ENCODE assay signal across 10 cellular contexts in the genomic region with DNA sequence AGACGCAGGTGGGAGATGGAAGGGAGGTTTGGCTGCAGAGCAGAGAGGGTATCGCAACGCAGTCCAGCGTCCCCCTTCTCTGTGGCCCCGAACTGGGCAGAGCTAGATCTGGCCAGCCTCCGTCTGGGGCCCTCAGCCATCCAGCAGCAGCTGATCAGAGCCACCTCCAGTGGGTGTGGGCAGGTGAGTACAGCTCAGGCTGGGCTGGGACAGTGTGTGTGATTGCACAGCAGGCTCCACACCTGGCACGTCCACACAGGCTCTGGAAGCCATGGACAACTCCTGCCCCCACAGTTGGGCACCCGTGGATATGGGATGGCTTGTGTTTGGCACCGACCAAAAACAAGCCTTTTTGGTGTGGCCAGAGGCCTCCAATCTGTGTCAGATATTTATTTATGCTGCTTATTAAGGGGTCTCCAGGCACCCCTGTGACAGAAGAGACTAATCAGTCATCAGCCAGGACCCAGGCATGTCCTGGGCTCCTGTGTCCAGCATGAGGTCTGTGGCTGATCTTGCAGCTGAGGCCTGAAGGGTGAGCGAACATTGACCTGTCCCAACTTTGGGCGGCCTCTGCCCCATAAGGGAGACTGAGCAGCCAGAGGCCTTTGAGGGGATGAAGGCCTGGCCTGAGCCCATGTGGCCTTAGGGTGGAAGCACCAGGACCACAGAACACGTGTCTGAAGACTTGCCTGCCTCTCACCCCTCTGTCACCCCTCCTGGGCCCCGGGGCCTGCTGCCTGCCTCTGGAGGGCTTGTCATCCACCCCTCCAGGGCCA. TPM values are rescaled to one million over a fixed set of nuclear protein-coding genes. Genes with fewer than 3 reads are reported as not detected.
DNase-seq lines count a peak whose midpoint lies in the region; ATAC-seq, FAIRE-seq and TF ChIP-seq lines count a peak whose summit lies in the region.
"Had no signal": no experiment of that assay in that cellular context is flagged by ENCODE, and none has a peak within 500 bp of the region (broad histone marks: within the 10 kb centered on the region; RNA-seq: fewer than 3 reads in every experiment).

No MANE protein-coding gene starts in this region.

- TF ChIP-seq POLR2A in endothelial cell of umbilical vein (IDR thresholded peaks at IDR 0.05; ENCODE audit: low read depth, low read length) = no peak
- TF ChIP-seq POLR2A in gastrocnemius medialis (IDR thresholded peaks at IDR 0.05) = no peak

- DNase-seq in Caco-2 (no peak), SK-N-MC (ENCODE audit: low read depth, low spot score) (no peak), endothelial cell of umbilical vein (ENCODE audit: low read depth, low spot score) (no peak), gastrocnemius medialis (no peak), GM10248 (ENCODE audit: extremely low spot score) (no peak)
- DNase-seq in stimulated activated CD4-positive, alpha-beta T cell treated with anti-CD3 and anti-CD28 coated beads, Interleukin-1b, Interleukin-23, amount 100 ng/mL, for 48 hours = no peak
- DNase-seq: GF-D8, NCI-H2081 had no signal

- H3K36me3 ChIP-seq in Caco-2 (ENCODE audit: control insufficient read depth, insufficient read depth, low read length) (peaks cover 9% of the 10 kb centered on the region), SK-N-MC (ENCODE audit: insufficient read depth, low read length) (peaks cover 53% of the 10 kb centered on the region), endothelial cell of umbilical vein (ENCODE audit: control insufficient read depth in 2 of 2, extremely low read depth in 1 of 2, insufficient read depth in 2 of 2, low read length in 2 of 2) (peaks cover 2 to 35% of the 10 kb centered on the region in 2 experiments), gastrocnemius medialis (peaks cover 0 to 86% of the 10 kb centered on the region in 2 donors)

- no peaks in the 10 kb centered on the region for H4K20me1 ChIP-seq in endothelial cell of umbilical vein (replicated peaks; ENCODE audit: control insufficient read depth, extremely low read depth, insufficient read depth, low read length)

- CTCF ChIA-PET in Caco-2 (lab: Charles Lee) (interaction anchor here (1.2 to 2.0 kb wide), 2 partner anchors 122 kb away, joined by 4 to 14 read pairs; no protein-coding TSS in a partner anchor), endothelial cell of umbilical vein (lab: Charles Lee) (interaction anchor here (1.7 to 4.5 kb wide), 3 partner anchors 118 to 603 kb away, joined by 8 to 124 read pairs (median 11); no protein-coding TSS in a partner anchor), GM10248 (lab: Yijun Ruan, JAX) (interaction anchor here (1.1 to 9.7 kb wide), 7 partner anchors 16 to 134 kb away, joined by 3 to 190 read pairs (median 8); no protein-coding TSS in a partner anchor)

- peaks cover 100% of the 10 kb centered on the region for H3K36me3 Mint-ChIP-seq in Caco-2 (ENCODE audit: insufficient read depth, unreplicated experiment)

- no TSS peak for BruUV-seq in Caco-2 (replicated peaks; lab: Mats Ljungman, UMichigan)
- BruUV-seq in endothelial cell of umbilical vein (replicated peaks; lab: Mats Ljungman, UMichigan) = TSS peak; percentile 15

- peak overlapping the region; percentile 36 for H3K27ac Mint-ChIP-seq in Caco-2 (ENCODE audit: unreplicated experiment)

- no peaks in the 10 kb centered on the region for H3K9me1 ChIP-seq in endothelial cell of umbilical vein (replicated peaks; ENCODE audit: control insufficient read depth, extremely low read depth, insufficient read depth, low read length)

- H3K27me3 Mint-ChIP-seq in Caco-2 (ENCODE audit: insufficient read depth, unreplicated experiment) = no peaks in the 10 kb centered on the region

- no peak overlapping the region for H3K4me2 ChIP-seq in endothelial cell of umbilical vein (ENCODE audit: insufficient read depth, low read length)

- no peak overlapping the region for H3K4me3 ChIP-seq in Caco-2 (ENCODE audit: low read depth, low read length)
- no peak overlapping the region for H3K4me3 ChIP-seq in SK-N-MC
- H3K4me3 ChIP-seq in endothelial cell of umbilical vein (replicated peaks in 1 of 3; ENCODE audit: insufficient read depth in 1 of 3, low read depth in 1 of 3, low read length in 3 of 3) = no peak overlapping the region
- H3K4me3 ChIP-seq in gastrocnemius medialis = no peak overlapping the region

- no peaks in the 10 kb centered on the region for H3K4me1 ChIP-seq in Caco-2
- no peaks in the 10 kb centered on the region for H3K4me1 ChIP-seq in endothelial cell of umbilical vein (ENCODE audit: control insufficient read depth, extremely low read depth, insufficient read depth, low read length)
- peaks cover 26 to 31% of the 10 kb centered on the region in 2 donors for H3K4me1 ChIP-seq in gastrocnemius medialis

- H3K27me3 ChIP-seq in Caco-2 (replicated peaks; ENCODE audit: control insufficient read depth, insufficient read depth, low read length) = no peaks in the 10 kb centered on the region
- H3K27me3 ChIP-seq in endothelial cell of umbilical vein (ENCODE audit: control insufficient read depth in 2 of 2, insufficient read depth in 2 of 2, low read length in 2 of 2) = no peaks in the 10 kb centered on the region
- H3K27me3 ChIP-seq in gastrocnemius medialis = no peaks in the 10 kb centered on the region

- no peaks in the 10 kb centered on the region for H3K9me3 ChIP-seq in Caco-2
- no peaks in the 10 kb centered on the region for H3K9me3 ChIP-seq in SK-N-MC (ENCODE audit: low read depth, low read length)
- H3K9me3 ChIP-seq in endothelial cell of umbilical vein (replicated peaks; ENCODE audit: control insufficient read depth, insufficient read depth, low read length) = no peaks in the 10 kb centered on the region
- no peaks in the 10 kb centered on the region for H3K9me3 ChIP-seq in gastrocnemius medialis

- POLR2A ChIA-PET in Caco-2 (lab: Charles Lee) = interaction anchor here (0.9 kb wide), 1 partner anchor 79 kb away, joined by 4 read pairs; a partner anchor contains a TSS
- POLR2A ChIA-PET in endothelial cell of umbilical vein (lab: Charles Lee) = no interaction called here
- POLR2A ChIA-PET in GM10248 (lab: Yijun Ruan, JAX) = interaction anchor here (0.6 kb wide), 1 partner anchor 41 kb away, joined by 3 read pairs; no protein-coding TSS in a partner anchor

- peaks cover 7% of the 10 kb centered on the region for H3K4me1 Mint-ChIP-seq in Caco-2 (ENCODE audit: low read depth, unreplicated experiment)

- in situ Hi-C loops in gastrocnemius medialis (cut with MboI; ENCODE audit: low sequenced_read_pairs in 4 of 4) = loop anchor here in 1 of 4 donors (25.0 kb wide), 1 partner anchor 238 kb away; a partner anchor contains a TSS

- H3K79me2 ChIP-seq in endothelial cell of umbilical vein (ENCODE audit: control insufficient read depth, insufficient read depth, low read length) = no peaks in the 10 kb centered on the region

- dilution Hi-C loops in endothelial cell of umbilical vein (cut with MboI; ENCODE audit: extremely low pct_ligation_motif_present, low sequenced_read_pairs) = no loop called here

- H3K9me3 Mint-ChIP-seq in Caco-2 (ENCODE audit: unreplicated experiment) = no peaks in the 10 kb centered on the region

- intact Hi-C loops in Caco-2 (cut with micrococcal nuclease; ENCODE audit: unreplicated experiment) (no loop called here), endothelial cell of umbilical vein (cut with micrococcal nuclease) (no loop called here), gastrocnemius medialis (cut with DNase I; ENCODE audit: low total_unique reads) (loop anchor here (1.0 to 5.0 kb wide), 2 partner anchors 122 to 198 kb away; no protein-coding TSS in a partner anchor)

- TF ChIP-seq CTCF in Caco-2 (IDR thresholded peaks at IDR 0.05; ENCODE audit: insufficient read depth in 1 of 2, low read depth in 1 of 2, low read length in 1 of 2, severe bottlenecking in 1 of 2, unreplicated experiment in 1 of 2) (no peak), endothelial cell of umbilical vein (IDR thresholded peaks at IDR 0.05; ENCODE audit: extremely low read depth in 1 of 2, insufficient read depth in 1 of 2, low read depth in 1 of 2, low read length in 2 of 2) (no peak), gastrocnemius medialis (IDR thresholded peaks at IDR 0.05 in 4 of 5, conservative IDR thresholded peaks at IDR 0.05 in 1 of 5) (no peak), GM10248 (IDR thresholded peaks at IDR 0.05; ENCODE audit: control extremely low read depth, extremely low read depth, low read depth, missing control alignments) (no peak)

- ATAC-seq in gastrocnemius medialis (no peak), HG03571 (IDR thresholded peaks at IDR 0.05; ENCODE audit: unreplicated experiment) (no peak), GM21360 (IDR thresholded peaks at IDR 0.05; ENCODE audit: unreplicated experiment) (no peak)

- FAIRE-seq in endothelial cell of umbilical vein (lab: Jason Lieb, UNC) = no peak

- H3K27ac ChIP-seq in SK-N-MC = peak overlapping the region; percentile 60; the same call in 1 of the 2 replicates
- no peak overlapping the region for H3K27ac ChIP-seq in endothelial cell of umbilical vein (ENCODE audit: insufficient read depth, low read depth, low read length)
- peak overlapping the region; percentile 73 to 96 (median 84) for H3K27ac ChIP-seq in gastrocnemius medialis

- H3K9ac ChIP-seq in SK-N-MC (ENCODE audit: insufficient read length) (no peak overlapping the region), endothelial cell of umbilical vein (replicated peaks; ENCODE audit: extremely low read depth, insufficient read depth, low read length) (no peak overlapping the region)

- no peak overlapping the region for H3K4me3 Mint-ChIP-seq in Caco-2 (ENCODE audit: unreplicated experiment)

- H2AFZ ChIP-seq in endothelial cell of umbilical vein (ENCODE audit: low read depth, low read length) = no peak overlapping the region

RNA-seq across cellular contexts. Expression of a gene that starts 18.6 kb away (rescaled TPM):
- total RNA-seq in Caco-2 (2022) (42.2 and 45.4 TPM in 2 replicates), endothelial cell of umbilical vein (39.4 and 42.3 TPM in 2 replicates), gastrocnemius medialis (10 to 100 TPM in 1 of 4 donors, 1 to 10 TPM in 3; 5.7 to 11.0 (median 6.9) TPM)
- 31.2 and 33.5 TPM in 2 replicates for polyA plus RNA-seq in endothelial cell of umbilical vein
- polyA plus RNA-seq in endothelial cell of umbilical vein (2011; cell fraction: cytosol; rRNA removed) = 34.1 and 38.6 TPM in 2 replicates
- polyA plus RNA-seq in endothelial cell of umbilical vein (2011; cell fraction: nucleus; rRNA removed) = 21.3 and 21.6 TPM in 2 replicates
- polyA plus RNA-seq in endothelial cell of umbilical vein (2012) = 31.3 and 49.1 TPM in 2 replicates
- polyA minus RNA-seq in endothelial cell of umbilical vein = 27.3 and 37.1 TPM in 2 replicates
- polyA minus RNA-seq in endothelial cell of umbilical vein (2011; cell fraction: cytosol; rRNA and poly(A)+ RNA removed) = 12.7 TPM
- 13.7 and 17.2 TPM in 2 replicates for polyA minus RNA-seq in endothelial cell of umbilical vein (2011; cell fraction: nucleus; rRNA and poly(A)+ RNA removed)

RNA-seq across cellular contexts. Expression of a gene that starts 35.2 kb away (rescaled TPM):
- total RNA-seq in Caco-2 (2022) (0.37 and 0.41 TPM in 2 replicates), endothelial cell of umbilical vein (not detected in 2 replicates), gastrocnemius medialis (1 to 10 TPM in 1 of 4 donors, under 1 TPM in 3; 0.41 to 3.9 (median 0.89) TPM)
- not detected in 2 replicates for polyA plus RNA-seq in endothelial cell of umbilical vein
- not detected in 2 replicates for polyA plus RNA-seq in endothelial cell of umbilical vein (2011; cell fraction: cytosol; rRNA removed)
- 0.04 TPM in 1 of 2 replicates, not detected in the other for polyA plus RNA-seq in endothelial cell of umbilical vein (2011; cell fraction: nucleus; rRNA removed)
- polyA plus RNA-seq in endothelial cell of umbilical vein (2012) = 0.15 TPM in 1 of 2 replicates, not detected in the other
- not detected in 2 replicates for polyA minus RNA-seq in endothelial cell of umbilical vein
- 0.61 TPM for polyA minus RNA-seq in endothelial cell of umbilical vein (2011; cell fraction: cytosol; rRNA and poly(A)+ RNA removed)
- polyA minus RNA-seq in endothelial cell of umbilical vein (2011; cell fraction: nucleus; rRNA and poly(A)+ RNA removed) = not detected in 2 replicates

RNA-seq across cellular contexts. Expression of a gene that starts 56.7 kb away (rescaled TPM):
- total RNA-seq in Caco-2 (2022) (90.5 and 95.5 TPM in 2 replicates), endothelial cell of umbilical vein (79.1 and 79.7 TPM in 2 replicates), gastrocnemius medialis (100 to 1,000 TPM; 361 to 763 (median 473) TPM)
- 62.0 and 63.8 TPM in 2 replicates for polyA plus RNA-seq in endothelial cell of umbilical vein
- 48.9 and 49.9 TPM in 2 replicates for polyA plus RNA-seq in endothelial cell of umbilical vein (2011; cell fraction: cytosol; rRNA removed)
- 81.7 and 89.1 TPM in 2 replicates for polyA plus RNA-seq in endothelial cell of umbilical vein (2011; cell fraction: nucleus; rRNA removed)
- polyA plus RNA-seq in endothelial cell of umbilical vein (2012) = 72.1 and 81.8 TPM in 2 replicates
- 53.7 and 54.7 TPM in 2 replicates for polyA minus RNA-seq in endothelial cell of umbilical vein
- 20.1 TPM for polyA minus RNA-seq in endothelial cell of umbilical vein (2011; cell fraction: cytosol; rRNA and poly(A)+ RNA removed)
- polyA minus RNA-seq in endothelial cell of umbilical vein (2011; cell fraction: nucleus; rRNA and poly(A)+ RNA removed) = 35.2 and 43.7 TPM in 2 replicates

RNA-seq across cellular contexts. Expression of a gene that starts 57.1 kb away (rescaled TPM):
- total RNA-seq in Caco-2 (2022) (75.4 and 78.6 TPM in 2 replicates), endothelial cell of umbilical vein (55.9 and 63.7 TPM in 2 replicates), gastrocnemius medialis (10 to 100 TPM; 33.8 to 43.5 (median 38.9) TPM)
- polyA plus RNA-seq in endothelial cell of umbilical vein = 51.8 and 61.1 TPM in 2 replicates
- 65.5 and 70.9 TPM in 2 replicates for polyA plus RNA-seq in endothelial cell of umbilical vein (2011; cell fraction: cytosol; rRNA removed)
- polyA plus RNA-seq in endothelial cell of umbilical vein (2011; cell fraction: nucleus; rRNA removed) = 27.0 and 36.6 TPM in 2 replicates
- polyA plus RNA-seq in endothelial cell of umbilical vein (2012) = 38.4 and 51.8 TPM in 2 replicates
- 54.0 and 58.0 TPM in 2 replicates for polyA minus RNA-seq in endothelial cell of umbilical vein
- polyA minus RNA-seq in endothelial cell of umbilical vein (2011; cell fraction: cytosol; rRNA and poly(A)+ RNA removed) = 18.6 TPM
- 7.7 and 9.0 TPM in 2 replicates for polyA minus RNA-seq in endothelial cell of umbilical vein (2011; cell fraction: nucleus; rRNA and poly(A)+ RNA removed)
